ENCODE assay signal across 23 cellular contexts in genomic region chr6:165976705-165977104, GRCh38.
DNase-seq lines count a peak whose midpoint lies in the region; ATAC-seq and TF ChIP-seq lines count a peak whose summit lies in the region.
"Had no signal": no experiment of that assay in that cellular context is flagged by ENCODE, and none has a peak within 500 bp of the region (broad histone marks: within the 10 kb centered on the region; RNA-seq: fewer than 3 reads in every experiment).

No MANE protein-coding gene starts in this region.

- no peaks in the 10 kb centered on the region for H3K4me1 ChIP-seq in right atrium auricular region
- H3K4me1 ChIP-seq: Caco-2 had no signal

- no peak overlapping the region for H3K27ac Mint-ChIP-seq in WTC11
- H3K27ac Mint-ChIP-seq: B cell; CD8-positive, alpha-beta T cell had no signal

- no peaks in the 10 kb centered on the region for H3K9me3 ChIP-seq in right atrium auricular region
- H3K9me3 ChIP-seq: Caco-2 had no signal

- H3K36me3 ChIP-seq in H7 (replicated peaks; ENCODE audit: control insufficient read depth, insufficient read depth, low read length) (no peaks in the 10 kb centered on the region), right atrium auricular region (no peaks in the 10 kb centered on the region)

- peaks cover 17% of the 10 kb centered on the region for H3K4me1 Mint-ChIP-seq in WTC11
- H3K4me1 Mint-ChIP-seq: B cell had no signal

- H3K9me3 Mint-ChIP-seq in WTC11 = no peaks in the 10 kb centered on the region
- H3K9me3 Mint-ChIP-seq: CD8-positive, alpha-beta T cell had no signal

- peak; percentile 47 for ATAC-seq in WTC11
- no peak for ATAC-seq in omental fat pad (ENCODE audit: low FRiP score)
- no peak for ATAC-seq in GM18870 (IDR thresholded peaks at IDR 0.05; ENCODE audit: unreplicated experiment)
- ATAC-seq in GM21529 (IDR thresholded peaks at IDR 0.05; ENCODE audit: unreplicated experiment) = no peak
- ATAC-seq: CD8-positive, alpha-beta T cell; Panc1 had no signal

- H3K4me3 ChIP-seq in H7 (ENCODE audit: insufficient read depth, low read depth, low read length) (no peak overlapping the region), right atrium auricular region (no peak overlapping the region)
- H3K4me3 ChIP-seq: SK-N-MC had no signal

- H3K27ac ChIP-seq in right atrium auricular region = no peak overlapping the region
- H3K27ac ChIP-seq: C4-2B, RWPE1, SK-N-MC had no signal

- peaks cover 15% of the 10 kb centered on the region for H3K27me3 Mint-ChIP-seq in WTC11 (ENCODE audit: low read depth)

- H3K4me3 Mint-ChIP-seq in WTC11 = no peak overlapping the region
- H3K4me3 Mint-ChIP-seq: B cell; CD8-positive, alpha-beta T cell had no signal

- POLR2A ChIA-PET in WTC11 (lab: Charles Lee) = no interaction called here

- DNase-seq in H7 (peak; percentile 50), WTC11 (ENCODE audit: low spot score) (no peak), right atrium auricular region (ENCODE audit: low spot score) (peak; percentile 30), omental fat pad (ENCODE audit: low spot score) (no peak), NCI-H187 (lab: John Stamatoyannopoulos, UW) (no peak)
- DNase-seq: Caco-2; CD8-positive, alpha-beta T cell; DMS79; EL; GF-D8; KBM-7; NCI-H2029 treated with DMSO at 0.1 percent for 48 hours; NCI-H226; NCI-H510A; NCI-H69; SIG-M5 had no signal

- CTCF ChIA-PET in WTC11 (lab: Charles Lee) = no interaction called here

- TF ChIP-seq CTCF in WTC11 (IDR thresholded peaks at IDR 0.05) (no peak), right atrium auricular region (IDR thresholded peaks at IDR 0.05) (no peak), omental fat pad (IDR thresholded peaks at IDR 0.05) (no peak)

- no peaks in the 10 kb centered on the region for H3K36me3 Mint-ChIP-seq in WTC11
- H3K36me3 Mint-ChIP-seq: CD8-positive, alpha-beta T cell had no signal

- H3K27me3 ChIP-seq in H7 (ENCODE audit: control insufficient read depth, insufficient read depth, low read length) (no peaks in the 10 kb centered on the region), right atrium auricular region (no peaks in the 10 kb centered on the region)

TF ChIP-seq in WTC11, 78 proteins besides CTCF, POLR2A, EP300 and RAD21:
- TF ChIP-seq NR2C2 (CRISPR knock-in tag; IDR thresholded peaks at IDR 0.05) (no peak), GTF2I (CRISPR knock-in tag; conservative IDR thresholded peaks at IDR 0.05) (no peak), ZNF416 (CRISPR knock-in tag; IDR thresholded peaks at IDR 0.05) (no peak), AFF4 (CRISPR knock-in tag; IDR thresholded peaks at IDR 0.05; ENCODE audit: borderline replicate concordance) (no peak), ZNF317 (CRISPR knock-in tag; IDR thresholded peaks at IDR 0.05; ENCODE audit: borderline replicate concordance, low read depth) (no peak), ZBTB21 (CRISPR knock-in tag; IDR thresholded peaks at IDR 0.05; ENCODE audit: borderline replicate concordance) (no peak), FOXK1 (CRISPR knock-in tag; IDR thresholded peaks at IDR 0.05) (no peak), CREM (CRISPR knock-in tag; IDR thresholded peaks at IDR 0.05) (no peak), ZNF671 (CRISPR knock-in tag; IDR thresholded peaks at IDR 0.05) (no peak)
- TF ChIP-seq, protein P1, sequence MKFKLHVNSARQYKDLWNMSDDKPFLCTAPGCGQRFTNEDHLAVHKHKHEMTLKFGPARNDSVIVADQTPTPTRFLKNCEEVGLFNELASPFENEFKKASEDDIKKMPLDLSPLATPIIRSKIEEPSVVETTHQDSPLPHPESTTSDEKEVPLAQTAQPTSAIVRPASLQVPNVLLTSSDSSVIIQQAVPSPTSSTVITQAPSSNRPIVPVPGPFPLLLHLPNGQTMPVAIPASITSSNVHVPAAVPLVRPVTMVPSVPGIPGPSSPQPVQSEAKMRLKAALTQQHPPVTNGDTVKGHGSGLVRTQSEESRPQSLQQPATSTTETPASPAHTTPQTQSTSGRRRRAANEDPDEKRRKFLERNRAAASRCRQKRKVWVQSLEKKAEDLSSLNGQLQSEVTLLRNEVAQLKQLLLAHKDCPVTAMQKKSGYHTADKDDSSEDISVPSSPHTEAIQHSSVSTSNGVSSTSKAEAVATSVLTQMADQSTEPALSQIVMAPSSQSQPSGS (CRISPR knock-in tag; IDR thresholded peaks at IDR 0.05; ENCODE audit: borderline replicate concordance, low read depth) = no peak

Comparison
In these comparisons a context has a peak if more than half of its experiments do, and no peak if none do; other contexts are left out.
1. DNase-seq: peak in H7 (single experiment) and right atrium auricular region (single experiment); none in WTC11 (single experiment), omental fat pad (single experiment) and NCI-H187 (0 of 2).